In genomic region chr1:181116819-181117390, GRCh38 we compare ENCODE assay signal across 1 cellular context.
TF ChIP-seq lines count a peak whose summit lies in the region.

No MANE protein-coding gene starts in this region.

TF ChIP-seq in IMR-90, 13 proteins besides CTCF, POLR2A, EP300 and RAD21 (continued from another document):
- no peak for TF ChIP-seq FOS (IDR thresholded peaks at IDR 0.05; ENCODE audit: low read depth, low read length)
- no peak for TF ChIP-seq CHD1 (IDR thresholded peaks at IDR 0.05; ENCODE audit: low read depth, low read length)
- TF ChIP-seq RCOR1 (IDR thresholded peaks at IDR 0.05; ENCODE audit: insufficient replicate concordance, low read length) = no peak
- no peak for TF ChIP-seq RFX5 (IDR thresholded peaks at IDR 0.05; ENCODE audit: low read depth, low read length)
- no peak for TF ChIP-seq SMC3 (IDR thresholded peaks at IDR 0.05; ENCODE audit: low read depth, low read length)
- no peak for TF ChIP-seq BHLHE40 (IDR thresholded peaks at IDR 0.05; ENCODE audit: low read depth, low read length)
- no peak for TF ChIP-seq MAFK (IDR thresholded peaks at IDR 0.05; ENCODE audit: low read depth, low read length)
- no peak for TF ChIP-seq NFE2L2 (IDR thresholded peaks at IDR 0.05; ENCODE audit: low read depth, low read length)
